Comparison of ENCODE assay signal across 9 cellular contexts in the genomic region with DNA sequence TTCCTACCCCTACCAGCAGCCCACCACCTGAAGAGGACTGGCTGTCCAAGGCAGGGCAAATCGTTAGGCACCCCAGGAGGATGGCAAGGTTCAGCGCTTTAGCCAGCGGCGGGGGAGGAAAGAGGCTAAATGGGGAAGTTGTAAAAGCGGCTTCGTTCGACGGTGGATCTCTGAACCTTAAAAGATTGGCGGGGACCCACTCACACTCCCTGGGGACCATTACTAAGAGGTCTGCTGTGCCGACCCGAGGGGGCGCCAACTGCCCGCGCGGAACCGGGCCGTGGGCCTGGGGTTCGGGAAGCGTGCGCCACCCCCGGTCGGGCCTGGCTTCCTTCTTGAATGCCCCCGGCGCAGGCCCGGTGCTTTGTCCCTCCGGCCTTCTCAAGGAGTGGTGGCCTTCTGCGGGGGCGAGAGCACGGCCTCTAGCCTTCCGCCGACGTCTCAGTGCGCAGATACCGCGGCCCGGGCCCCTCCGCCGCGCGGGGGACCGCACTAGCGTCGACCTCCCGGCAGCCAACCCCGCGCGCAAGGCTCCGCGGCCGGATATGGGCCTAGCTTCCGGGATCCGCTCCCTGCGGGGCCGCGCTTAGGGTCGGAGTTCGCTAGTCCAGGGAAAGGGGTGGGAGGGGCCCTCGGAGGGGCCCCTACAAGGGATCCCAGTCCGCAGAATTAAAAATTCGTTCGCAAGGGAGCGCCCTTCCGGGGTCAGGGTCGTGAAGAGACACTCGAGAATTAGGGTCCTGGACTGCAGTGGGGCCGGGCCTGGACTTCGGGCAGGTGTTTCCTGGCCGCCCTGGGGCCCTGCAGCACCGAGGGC. TPM values are rescaled to one million over a fixed set of nuclear protein-coding genes. Genes with fewer than 3 reads are reported as not detected.
DNase-seq lines count a peak whose midpoint lies in the region; ATAC-seq, FAIRE-seq and TF ChIP-seq lines count a peak whose summit lies in the region.
"Had no signal": no experiment of that assay in that cellular context is flagged by ENCODE, and none has a peak within 500 bp of the region (broad histone marks: within the 10 kb centered on the region; RNA-seq: fewer than 3 reads in every experiment).

No MANE protein-coding gene starts in this region.

- no peaks in the 10 kb centered on the region for H3K4me1 Mint-ChIP-seq in MCF 10A (ENCODE audit: insufficient read depth, unreplicated experiment)
- peaks cover 13 to 23% (median 22%) of the 10 kb centered on the region in 3 donors for H3K4me1 Mint-ChIP-seq in T-cell

- WGBS in mammary epithelial cell (ENCODE audit: low coverage, missing lambda C conversion rate) = 40% methylated on average over 29 of the region's 69 CpGs

- H2AFZ ChIP-seq in mammary epithelial cell (ENCODE audit: low read depth, low read length) = peak overlapping the region; percentile 75

- no peaks in the 10 kb centered on the region for H3K9me3 ChIP-seq in mammary epithelial cell (replicated peaks; ENCODE audit: insufficient read depth, low read length)
- no peaks in the 10 kb centered on the region for H3K9me3 ChIP-seq in kidney (ENCODE audit: control insufficient read depth in 1 of 2, low read length in 2 of 2)
- H3K9me3 ChIP-seq in thoracic aorta = no peaks in the 10 kb centered on the region

- no peaks in the 10 kb centered on the region for H3K27me3 Mint-ChIP-seq in MCF 10A (ENCODE audit: insufficient read depth, unreplicated experiment)
- peaks cover 69 to 77% of the 10 kb centered on the region in 2 donors for H3K27me3 Mint-ChIP-seq in T-cell

- intact Hi-C loops in mammary epithelial cell (cut with micrococcal nuclease) = no loop called here
- intact Hi-C loops in MCF 10A (cut with micrococcal nuclease) = no loop called here
- intact Hi-C loops in kidney (cut with DNase I) = no loop called here

- no peak for TF ChIP-seq CTCF in mammary epithelial cell (conservative IDR thresholded peaks at IDR 0.05 in 1 of 2, IDR thresholded peaks at IDR 0.05 in 1 of 2; ENCODE audit: extremely low read depth in 1 of 2, insufficient read depth in 1 of 2, low read depth in 1 of 2, low read length in 2 of 2)
- TF ChIP-seq CTCF in MCF 10A (IDR thresholded peaks at IDR 0.05; ENCODE audit: unreplicated experiment) = no peak
- no peak for TF ChIP-seq CTCF in kidney (IDR thresholded peaks at IDR 0.05; ENCODE audit: borderline replicate concordance, extremely low read depth, insufficient read depth)
- no peak for TF ChIP-seq CTCF in thoracic aorta (IDR thresholded peaks at IDR 0.05)

- H3K27ac ChIP-seq in mammary epithelial cell (ENCODE audit: insufficient read depth, low read depth, low read length) = no peak overlapping the region
- no peak overlapping the region for H3K27ac ChIP-seq in kidney (ENCODE audit: low read depth in 2 of 2, low read length in 2 of 2)
- no peak overlapping the region for H3K27ac ChIP-seq in thoracic aorta
- H3K27ac ChIP-seq: BLaER1 treated with 17β-estradiol and CSF1 and Interleukin-3, amounts not matched to agents 10 nM and 100 nM had no signal

- ATAC-seq in T-cell (replicated peaks in 1 of 4) = peak in 3 of 4 experiments; percentile 49 to 70 (median 60)
- no peak for ATAC-seq in thoracic aorta (ENCODE audit: insufficient number of reproducible peaks, low FRiP score, low read depth)

- H3K27me3 ChIP-seq in mammary epithelial cell (ENCODE audit: insufficient read depth, low read length) (no peaks in the 10 kb centered on the region), thoracic aorta (replicated peaks; ENCODE audit: insufficient read depth) (peaks cover 3% of the 10 kb centered on the region)

- H3K4me3 Mint-ChIP-seq in MCF 10A (ENCODE audit: unreplicated experiment) (no peak overlapping the region), T-cell (peak overlapping the region in 1 of 3 donors; percentile 57)

- dilution Hi-C loops in mammary epithelial cell (cut with HindIII; ENCODE audit: low sequenced_read_pairs) = no loop called here

- no peak overlapping the region for H3K4me2 ChIP-seq in mammary epithelial cell (ENCODE audit: insufficient read depth, low read depth, low read length)
- H3K4me2 ChIP-seq: BLaER1 treated with 17β-estradiol and CSF1 and Interleukin-3, amounts not matched to agents 10 nM and 100 nM had no signal

- no peak overlapping the region for H3K27ac Mint-ChIP-seq in MCF 10A (ENCODE audit: low read depth, unreplicated experiment)
- peak overlapping the region in 1 of 2 donors; percentile 59 for H3K27ac Mint-ChIP-seq in T-cell

- H3K4me3 ChIP-seq in mammary epithelial cell (replicated peaks in 1 of 3; ENCODE audit: insufficient read depth in 1 of 3, low read depth in 2 of 3, low read length in 3 of 3) = no peak overlapping the region
- H3K4me3 ChIP-seq in kidney (ENCODE audit: low read length in 2 of 2) = no peak overlapping the region
- peak overlapping the region; percentile 54 for H3K4me3 ChIP-seq in thoracic aorta

- POLR2A ChIA-PET in MCF 10A (lab: Yijun Ruan, JAX) (no interaction called here), T-cell (lab: Charles Lee) (no interaction called here)

- H3K9ac ChIP-seq in mammary epithelial cell (ENCODE audit: insufficient read depth, low read length) (no peak overlapping the region), kidney (ENCODE audit: low read length in 2 of 2) (no peak overlapping the region)
- H3K9ac ChIP-seq: BLaER1 treated with 17β-estradiol and CSF1 and Interleukin-3, amounts not matched to agents 10 nM and 100 nM had no signal

- H3K36me3 Mint-ChIP-seq in MCF 10A (ENCODE audit: insufficient read depth, unreplicated experiment) (no peaks in the 10 kb centered on the region), T-cell (no peaks in the 10 kb centered on the region)

- H3K9me3 Mint-ChIP-seq in MCF 10A (ENCODE audit: unreplicated experiment) (no peaks in the 10 kb centered on the region), T-cell (no peaks in the 10 kb centered on the region)

- CTCF ChIA-PET in mammary epithelial cell (lab: Charles Lee; ENCODE audit: low non-redundant PET) (no interaction called here), MCF 10A (lab: Yijun Ruan, JAX) (no interaction called here), T-cell (lab: Charles Lee) (interaction anchor here in 1 of 2 donors (1.4 kb wide), 1 partner anchor 230 kb away, joined by 4 read pairs; no protein-coding TSS in a partner anchor)

- H4K20me1 ChIP-seq in mammary epithelial cell (ENCODE audit: insufficient read depth, low read length) = no peaks in the 10 kb centered on the region

- BruUV-seq in mammary epithelial cell (replicated peaks; lab: Mats Ljungman, UMichigan) = no TSS peak
- BruUV-seq in MCF 10A (replicated peaks; lab: Mats Ljungman, UMichigan) = no TSS peak

- in situ Hi-C loops in mammary epithelial cell (cut with MboI; ENCODE audit: low sequenced_read_pairs in 2 of 2) = no loop called here

- H3K36me3 ChIP-seq in mammary epithelial cell (ENCODE audit: insufficient read depth, low read length) = no peaks in the 10 kb centered on the region
- no peaks in the 10 kb centered on the region for H3K36me3 ChIP-seq in kidney (ENCODE audit: control insufficient read depth in 1 of 2, insufficient read depth in 2 of 2, low read length in 2 of 2)
- no peaks in the 10 kb centered on the region for H3K36me3 ChIP-seq in thoracic aorta
- H3K36me3 ChIP-seq: BLaER1 treated with 17β-estradiol and CSF1 and Interleukin-3, amounts not matched to agents 10 nM and 100 nM had no signal

- peaks cover 14% of the 10 kb centered on the region for H3K4me1 ChIP-seq in mammary epithelial cell (ENCODE audit: insufficient read depth, low read length)
- H3K4me1 ChIP-seq in kidney (ENCODE audit: control insufficient read depth in 1 of 2, insufficient read depth in 1 of 2, low read depth in 1 of 2, low read length in 2 of 2) = no peaks in the 10 kb centered on the region
- H3K4me1 ChIP-seq in thoracic aorta (ENCODE audit: control insufficient read depth in 1 of 2, low read depth in 2 of 2) = peaks cover 0 to 17% of the 10 kb centered on the region in 2 donors
- H3K4me1 ChIP-seq: BLaER1 treated with 17β-estradiol and CSF1 and Interleukin-3, amounts not matched to agents 10 nM and 100 nM had no signal

- FAIRE-seq in kidney (lab: Jason Lieb, UNC) (no peak), GM19239 (lab: Jason Lieb, UNC) (no peak)

- no peak for DNase-seq in mammary epithelial cell
- DNase-seq in MCF 10A (ENCODE audit: unreplicated experiment) = no peak
- no peak for DNase-seq in T-cell
- DNase-seq in kidney = peak; percentile 65
- no peak for DNase-seq in thoracic aorta (ENCODE audit: low spot score)
- DNase-seq in GM19239 (ENCODE audit: insufficient read length, low spot score) = no peak
- no peak for DNase-seq in stimulated activated CD4-positive, alpha-beta T cell treated with anti-CD3 and anti-CD28 coated beads, Interleukin-1b, Interleukin-23, amount 100 ng/mL, for 48 hours
- DNase-seq in hypothalamus (lab: John Stamatoyannopoulos, UW) = no peak

- no peaks in the 10 kb centered on the region for H3K79me2 ChIP-seq in mammary epithelial cell (ENCODE audit: insufficient read depth, low read length)

RNA-seq across cellular contexts. Expression of gene NR2F1-AS1, which starts 10.5 kb away (rescaled TPM):
- 10 to 100 TPM in 1 of 2 donors, 1 to 10 TPM in 1; 8.7 to 12.2 TPM for total RNA-seq in mammary epithelial cell
- polyA plus RNA-seq in mammary epithelial cell = 4.4 TPM
- 0.26 TPM for polyA minus RNA-seq in mammary epithelial cell
- 3.2 and 4.6 TPM in 2 replicates for total RNA-seq in MCF 10A (2022)
- total RNA-seq in T-cell = not detected
- 13.0 TPM for total RNA-seq in kidney
- polyA plus RNA-seq in kidney (ENCODE audit: insufficient read depth, low read depth, low replicate concordance) = 16.0 TPM
- total RNA-seq in thoracic aorta = 1 to 10 TPM in 1 of 2 donors, under 1 TPM in 1; 0.54 to 8.7 TPM

RNA-seq across cellular contexts. Expression of gene NR2F1, which starts 12.5 kb away (rescaled TPM):
- 1 to 10 TPM; 3.3 to 3.5 TPM for total RNA-seq in mammary epithelial cell
- 7.8 TPM for polyA plus RNA-seq in mammary epithelial cell
- 0.10 TPM for polyA minus RNA-seq in mammary epithelial cell
- total RNA-seq in MCF 10A (2022) = 1.4 and 1.7 TPM in 2 replicates
- under 1 TPM in 3 of 5 donors, not detected in 2; 0.25 to 0.67 (median 0.33) TPM for total RNA-seq in T-cell
- total RNA-seq in kidney = 49.5 TPM
- polyA plus RNA-seq in kidney (ENCODE audit: insufficient read depth, low read depth, low replicate concordance) = 22.8 TPM
- 1 to 10 TPM; 1.1 to 3.4 TPM for total RNA-seq in thoracic aorta

Comparison
In these comparisons a context has a peak if more than half of its experiments do, and no peak if none do; other contexts are left out.
1. RNA of gene NR2F1, which starts 12.5 kb away (total RNA-seq): 49.5 TPM in kidney (single experiment); 3.3 to 3.5 TPM in mammary epithelial cell, 1.1 to 3.4 TPM in thoracic aorta, 1.4 to 1.7 TPM in MCF 10A and 0.25 to 0.67 TPM in T-cell; every median in the first group is over 10 times any median in the second.